34 cellular contexts compared by ENCODE assay signal in genomic region chr6:162921062-162921461, GRCh38.
"Had no signal": no experiment of that assay in that cellular context is flagged by ENCODE, and none has a peak within 500 bp of the region (broad histone marks: within the 10 kb centered on the region; RNA-seq: fewer than 3 reads in every experiment).

No MANE protein-coding gene starts in this region.

- H3K36me3 Mint-ChIP-seq: activated CD4-positive, alpha-beta memory T cell treated with anti-CD3 and anti-CD28 coated beads for 36 hours; activated naive CD8-positive, alpha-beta T cell treated with anti-CD3 and anti-CD28 coated beads for 36 hours had no signal

- H3K27me3 Mint-ChIP-seq: activated CD4-positive, alpha-beta memory T cell treated with anti-CD3 and anti-CD28 coated beads for 36 hours; activated CD4-positive, alpha-beta T cell treated with anti-CD3 and anti-CD28 coated beads, Interleukin-2, amount 10 ng/mL, durations not matched to agents 7 days and 5 days; activated CD8-positive, alpha-beta T cell treated with anti-CD3 and anti-CD28 coated beads for 36 hours; activated naive CD8-positive, alpha-beta T cell treated with anti-CD3 and anti-CD28 coated beads for 36 hours had no signal

- H3K4me3 ChIP-seq: adrenal gland, body of pancreas, breast epithelium had no signal

- H3K4me1 Mint-ChIP-seq: activated CD4-positive, alpha-beta T cell treated with anti-CD3 and anti-CD28 coated beads for 36 hours; activated CD4-positive, alpha-beta T cell treated with anti-CD3 and anti-CD28 coated beads, Interleukin-2, amount 10 ng/mL, durations not matched to agents 7 days and 5 days; activated naive CD8-positive, alpha-beta T cell treated with anti-CD3 and anti-CD28 coated beads for 36 hours; activated T-helper 17 cell treated with anti-CD3 and anti-CD28 coated beads, Interleukin-2, amount 50 U/mL, for 72 hours had no signal

- H3K27me3 ChIP-seq: adrenal gland, body of pancreas, brain microvascular endothelial cell, breast epithelium had no signal

- H3K36me3 ChIP-seq: adrenal gland, brain microvascular endothelial cell, breast epithelium had no signal

- H3K4me3 Mint-ChIP-seq: activated CD4-positive, alpha-beta memory T cell treated with anti-CD3 and anti-CD28 coated beads for 36 hours; activated CD4-positive, alpha-beta T cell treated with anti-CD3 and anti-CD28 coated beads for 36 hours; activated CD4-positive, alpha-beta T cell treated with anti-CD3 and anti-CD28 coated beads, Interleukin-2, amount 10 ng/mL, durations not matched to agents 7 days and 5 days; activated CD8-positive, alpha-beta T cell treated with anti-CD3 and anti-CD28 coated beads for 36 hours; activated naive CD4-positive, alpha-beta T cell treated with anti-CD3 and anti-CD28 coated beads for 36 hours; activated naive CD8-positive, alpha-beta T cell treated with anti-CD3 and anti-CD28 coated beads for 36 hours; activated T-cell treated with anti-CD3 and anti-CD28 coated beads, Interleukin-2, amount 50 U/mL, for 4 hours; activated T-cell treated with anti-CD3 and anti-CD28 coated beads, Interleukin-2, amount 50 U/mL, for 72 hours; activated T-helper 1 cell treated with anti-CD3 and anti-CD28 coated beads, Interleukin-12 subunit alpha, Interleukin-12 subunit beta, Interleukin-2, Interleukin-4 antibody, amounts not matched to agents 30 ng/mL and 10 ng/mL and 1 ng/mL, durations not matched to agents 14 hours and 24 hours and 36 hours; activated T-helper 17 cell treated with anti-CD3 and anti-CD28 coated beads, Interleukin-2, amount 50 U/mL, for 72 hours; T-helper 1 cell treated with Interleukin-12 subunit alpha and Interleukin-12 subunit beta and Interleukin-4 antibody, amounts not matched to agents 30 μg/mL and 1 μg/mL, for 36 hours; T-helper 2 cell treated with Interferon-gamma antibody and Interleukin-4, amounts not matched to agents 5 μg/mL and 100 μg/mL, for 36 hours had no signal

- H3K27ac Mint-ChIP-seq: activated CD4-positive, alpha-beta memory T cell treated with anti-CD3 and anti-CD28 coated beads for 36 hours; activated CD4-positive, alpha-beta T cell treated with anti-CD3 and anti-CD28 coated beads for 36 hours; activated CD4-positive, alpha-beta T cell treated with anti-CD3 and anti-CD28 coated beads, Interleukin-2, amount 10 ng/mL, durations not matched to agents 7 days and 5 days; activated CD8-positive, alpha-beta T cell treated with anti-CD3 and anti-CD28 coated beads for 36 hours; activated naive CD4-positive, alpha-beta T cell treated with anti-CD3 and anti-CD28 coated beads for 36 hours; activated naive CD4-positive, alpha-beta T cell treated with anti-CD3 and anti-CD28 coated beads, Interleukin-2, amount 50 U/mL, for 72 hours; activated naive CD8-positive, alpha-beta T cell treated with anti-CD3 and anti-CD28 coated beads for 36 hours; activated T-cell treated with anti-CD3 and anti-CD28 coated beads, Interleukin-2, amount 50 U/mL, for 72 hours; activated T-helper 1 cell treated with anti-CD3 and anti-CD28 coated beads, Interleukin-12 subunit alpha, Interleukin-12 subunit beta, Interleukin-2, Interleukin-4 antibody, amounts not matched to agents 30 ng/mL and 10 ng/mL and 1 ng/mL, durations not matched to agents 14 hours and 24 hours and 36 hours; activated T-helper 17 cell treated with anti-CD3 and anti-CD28 coated beads, Interleukin-2, amount 50 U/mL, for 72 hours; T-helper 1 cell treated with Interleukin-12 subunit alpha and Interleukin-12 subunit beta and Interleukin-4 antibody, amounts not matched to agents 30 μg/mL and 1 μg/mL, for 36 hours; T-helper 2 cell treated with Interferon-gamma antibody and Interleukin-4, amounts not matched to agents 5 μg/mL and 100 μg/mL, for 36 hours had no signal

- H3K27ac ChIP-seq: adrenal gland, body of pancreas, brain microvascular endothelial cell, breast epithelium had no signal

- H3K4me1 ChIP-seq: adrenal gland, body of pancreas, breast epithelium had no signal

- ATAC-seq: activated CD4-positive, alpha-beta T cell treated with anti-CD3 and anti-CD28 coated beads for 36 hours; activated CD4-positive, CD25-positive, alpha-beta regulatory T cell treated with anti-CD3 and anti-CD28 coated beads, Interleukin-2, amount 50 U/mL, for 24 hours; activated CD8-positive, alpha-beta T cell treated with anti-CD3 and anti-CD28 coated beads for 36 hours; activated naive CD4-positive, alpha-beta T cell treated with anti-CD3 and anti-CD28 coated beads, Interleukin-2, amount 50 U/mL, for 72 hours; activated T-cell treated with anti-CD3 and anti-CD28 coated beads, Interleukin-2, amount 50 U/mL, for 4 hours; activated T-cell treated with anti-CD3 and anti-CD28 coated beads, Interleukin-2, amount 50 U/mL, for 72 hours; activated T-helper 17 cell treated with anti-CD3 and anti-CD28 coated beads, Interleukin-2, amount 50 U/mL, for 72 hours; body of pancreas had no signal

- H3K9me3 ChIP-seq: adrenal gland, body of pancreas had no signal

- DNase-seq: activated CD4-positive, alpha-beta memory T cell treated with anti-CD3 and anti-CD28 coated beads for 36 hours; activated CD4-positive, alpha-beta T cell treated with anti-CD3 and anti-CD28 coated beads for 1 hour; activated CD4-positive, alpha-beta T cell treated with anti-CD3 and anti-CD28 coated beads for 36 hours; activated CD4-positive, alpha-beta T cell treated with anti-CD3 and anti-CD28 coated beads for 48 hours; activated CD4-positive, alpha-beta T cell treated with anti-CD3 and anti-CD28 coated beads, Interleukin-2, amount 10 ng/mL, durations not matched to agents 7 days and 5 days; activated CD4-positive, CD25-positive, alpha-beta regulatory T cell; activated CD8-positive, alpha-beta memory T cell treated with anti-CD3 and anti-CD28 coated beads, Interleukin-2, amount 50 U/mL, for 4 hours; activated CD8-positive, alpha-beta T cell treated with anti-CD3 and anti-CD28 coated beads for 36 hours; activated effector memory CD4-positive, alpha-beta T cell treated with anti-CD3 and anti-CD28 coated beads, Interleukin-2, amount 50 U/mL, for 16 hours; activated gamma-delta T cell treated with Interleukin-2 at 50 U/mL for 16 hours; activated naive CD4-positive, alpha-beta T cell; activated naive CD4-positive, alpha-beta T cell treated with anti-CD3 and anti-CD28 coated beads for 36 hours; activated naive CD4-positive, alpha-beta T cell treated with anti-CD3 and anti-CD28 coated beads, Interleukin-2, amount 50 U/mL, for 16 hours; activated naive CD8-positive, alpha-beta T cell treated with anti-CD3 and anti-CD28 coated beads for 36 hours; activated T-cell treated with anti-CD3 and anti-CD28 coated beads for 4 hours; activated T-cell treated with anti-CD3 and anti-CD28 coated beads, Interleukin-2, amount 50 U/mL, for 1 hour; activated T-cell treated with anti-CD3 and anti-CD28 coated beads, Interleukin-2, amount 50 U/mL, for 4 hours; activated T-cell treated with anti-CD3 and anti-CD28 coated beads, Interleukin-2, amount 50 U/mL, for 72 hours; adrenal gland; amniotic stem cell; aorta; body of pancreas; brain microvascular endothelial cell; central memory CD4-positive, alpha-beta T cell; T-helper 1 cell; T-helper 2 cell; T-helper 9 cell had no signal
